Comparison of ENCODE assay signal across 8 cellular contexts in the genomic region with DNA sequence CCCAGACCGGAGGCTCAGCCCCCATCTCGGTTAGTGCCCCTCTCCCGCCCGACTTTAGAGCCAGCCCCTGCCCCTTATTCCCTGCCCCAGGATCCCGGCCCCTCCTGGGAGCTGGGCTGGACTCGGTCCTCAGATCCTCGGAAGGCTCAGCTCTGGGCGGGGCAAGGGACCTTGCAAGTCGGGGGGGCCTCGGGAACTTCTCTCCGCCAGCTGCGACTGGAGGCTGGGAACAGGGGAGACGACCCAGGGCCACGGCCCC. TPM values are rescaled to one million over a fixed set of nuclear protein-coding genes. Genes with fewer than 3 reads are reported as not detected.
DNase-seq lines count a peak whose midpoint lies in the region; ATAC-seq and TF ChIP-seq lines count a peak whose summit lies in the region.

No MANE protein-coding gene starts in this region.

- no peak for DNase-seq in CD8-positive, alpha-beta memory T cell
- DNase-seq in Peyer's patch = no peak
- DNase-seq in esophagus muscularis mucosa (ENCODE audit: extremely low spot score) = no peak
- DNase-seq in omental fat pad (ENCODE audit: low spot score) = no peak
- no peak for DNase-seq in OCI-M2 (lab: John Stamatoyannopoulos, UW; ENCODE audit: unreplicated experiment)
- no peak for DNase-seq in central memory CD4-positive, alpha-beta T cell
- no peak for DNase-seq in D341Med (ENCODE audit: low spot score)
- DNase-seq in stimulated activated CD4-positive, alpha-beta T cell treated with anti-CD3 and anti-CD28 coated beads, Interleukin-1b, Interleukin-23, amount 100 ng/mL, for 48 hours = no peak

- CTCF ChIA-PET in CD8-positive, alpha-beta memory T cell (lab: Charles Lee) = interaction anchor here (1.0 to 1.7 kb wide), 3 partner anchors 14 to 31 kb away, joined by 4 to 7 read pairs (median 6); a partner anchor contains a TSS

- H3K27ac Mint-ChIP-seq in CD8-positive, alpha-beta memory T cell = peak overlapping the region; percentile 74 to 97 (median 89)

- H3K36me3 Mint-ChIP-seq in CD8-positive, alpha-beta memory T cell = no peaks in the 10 kb centered on the region

- no peaks in the 10 kb centered on the region for H3K36me3 ChIP-seq in CD8-positive, alpha-beta memory T cell (ENCODE audit: insufficient read depth, low read length)
- H3K36me3 ChIP-seq in Peyer's patch (no peaks in the 10 kb centered on the region), esophagus muscularis mucosa (no peaks in the 10 kb centered on the region)

- peaks cover 0 to 2% of the 10 kb centered on the region in 2 donors for H3K27me3 Mint-ChIP-seq in CD8-positive, alpha-beta memory T cell

- no peaks in the 10 kb centered on the region for H3K9me3 ChIP-seq in CD8-positive, alpha-beta memory T cell (ENCODE audit: low read length)
- no peaks in the 10 kb centered on the region for H3K9me3 ChIP-seq in Peyer's patch
- no peaks in the 10 kb centered on the region for H3K9me3 ChIP-seq in esophagus muscularis mucosa

- no peaks in the 10 kb centered on the region for H3K9me3 Mint-ChIP-seq in CD8-positive, alpha-beta memory T cell

- peaks cover 43% of the 10 kb centered on the region for H3K4me1 ChIP-seq in CD8-positive, alpha-beta memory T cell (ENCODE audit: insufficient read depth, low read length)
- H3K4me1 ChIP-seq in Peyer's patch = peaks cover 0 to 55% (median 19%) of the 10 kb centered on the region in 4 donors
- H3K4me1 ChIP-seq in esophagus muscularis mucosa = peaks cover 56 to 66% (median 63%) of the 10 kb centered on the region in 4 donors

- ATAC-seq in omental fat pad (ENCODE audit: low FRiP score) = peak; percentile 3

- no peak for TF ChIP-seq CTCF in Peyer's patch (IDR thresholded peaks at IDR 0.05)
- no peak for TF ChIP-seq CTCF in esophagus muscularis mucosa (IDR thresholded peaks at IDR 0.05)
- TF ChIP-seq CTCF in omental fat pad (IDR thresholded peaks at IDR 0.05) = no peak

- H3K4me3 Mint-ChIP-seq in CD8-positive, alpha-beta memory T cell = peak overlapping the region; percentile 76 to 92 (median 82)

- intact Hi-C loops in esophagus muscularis mucosa (cut with DNase I) = no loop called here

- 7% methylated on average over 11 of the region's 14 CpGs for WGBS in esophagus muscularis mucosa

- H3K4me1 Mint-ChIP-seq in CD8-positive, alpha-beta memory T cell = peaks cover 24 to 51% (median 34%) of the 10 kb centered on the region in 3 donors

- no peaks in the 10 kb centered on the region for H3K27me3 ChIP-seq in CD8-positive, alpha-beta memory T cell (ENCODE audit: insufficient read depth, low read length, poor library complexity, severe bottlenecking)
- no peaks in the 10 kb centered on the region for H3K27me3 ChIP-seq in Peyer's patch
- H3K27me3 ChIP-seq in esophagus muscularis mucosa = no peaks in the 10 kb centered on the region

- TF ChIP-seq POLR2A in Peyer's patch (IDR thresholded peaks at IDR 0.05) (no peak), esophagus muscularis mucosa (IDR thresholded peaks at IDR 0.05; ENCODE audit: low read depth) (no peak)

- peak overlapping the region; percentile 61 for H3K27ac ChIP-seq in CD8-positive, alpha-beta memory T cell (ENCODE audit: low read depth, low read length)
- H3K27ac ChIP-seq in Peyer's patch (peak overlapping the region; percentile 73 to 95 (median 85)), esophagus muscularis mucosa (replicated peaks in 1 of 4) (peak overlapping the region; percentile 94 to 99 (median 99))

- POLR2A ChIA-PET in CD8-positive, alpha-beta memory T cell (lab: Charles Lee) = interaction anchor here (0.6 to 1.3 kb wide), 10 partner anchors 10 to 1854 kb away, joined by 3 to 9 read pairs (median 4); a partner anchor contains a TSS

- TF ChIP-seq EP300 in esophagus muscularis mucosa (IDR thresholded peaks at IDR 0.05) = no peak

- H3K4me3 ChIP-seq in CD8-positive, alpha-beta memory T cell (ENCODE audit: low read length) = peak overlapping the region; percentile 71
- H3K4me3 ChIP-seq in Peyer's patch = peak overlapping the region; percentile 42 to 68 (median 60)
- H3K4me3 ChIP-seq in esophagus muscularis mucosa = peak overlapping the region; percentile 69 to 79 (median 78)

RNA-seq across cellular contexts. Expression of a gene that starts 2.5 kb away (rescaled TPM):
- not detected for total RNA-seq in CD8-positive, alpha-beta memory T cell
- not detected for polyA plus RNA-seq in CD8-positive, alpha-beta memory T cell
- total RNA-seq in Peyer's patch (100 to 1,000 TPM in 3 of 4 donors, 10 to 100 TPM in 1; 86.6 to 605 (median 431) TPM), esophagus muscularis mucosa (100 to 1,000 TPM in 1 of 4 donors, 10 to 100 TPM in 3; 59.4 to 119 (median 84.8) TPM), omental fat pad (100 to 1,000 TPM; 504 to 829 (median 668) TPM)

RNA-seq across cellular contexts. Expression of a gene that starts 12.4 kb away (rescaled TPM):
- not detected for total RNA-seq in CD8-positive, alpha-beta memory T cell
- polyA plus RNA-seq in CD8-positive, alpha-beta memory T cell = not detected
- total RNA-seq in Peyer's patch (1 to 10 TPM in 2 of 4 donors, not detected in 2; 2.4 to 8.2 TPM), esophagus muscularis mucosa (10 to 100 TPM; 13.3 to 41.6 (median 30.6) TPM), omental fat pad (100 to 1,000 TPM in 3 of 4 donors, 10 to 100 TPM in 1; 70.9 to 252 (median 180) TPM)

RNA-seq across cellular contexts. Expression of a gene that starts 13.4 kb away (rescaled TPM):
- total RNA-seq in CD8-positive, alpha-beta memory T cell = not detected
- not detected for polyA plus RNA-seq in CD8-positive, alpha-beta memory T cell
- total RNA-seq in Peyer's patch = 10 to 100 TPM in 2 of 4 donors, 1 to 10 TPM in 2; 2.8 to 16.5 (median 12.6) TPM
- total RNA-seq in esophagus muscularis mucosa = 10 to 100 TPM; 24.9 to 85.9 (median 56.3) TPM
- 100 to 1,000 TPM in 1 of 4 donors, 10 to 100 TPM in 3; 29.3 to 148 (median 78.2) TPM for total RNA-seq in omental fat pad

RNA-seq across cellular contexts. Expression of a gene that starts 49.3 kb away (rescaled TPM):
- not detected for total RNA-seq in CD8-positive, alpha-beta memory T cell
- polyA plus RNA-seq in CD8-positive, alpha-beta memory T cell = not detected
- total RNA-seq in Peyer's patch (not detected), esophagus muscularis mucosa (not detected), omental fat pad (not detected)

Comparison
In these comparisons a context has a peak if more than half of its experiments do, and no peak if none do; other contexts are left out.
1. RNA of a gene that starts 2.5 kb away (total RNA-seq): 504 to 829 TPM in omental fat pad, 86.6 to 605 TPM in Peyer's patch and 59.4 to 119 TPM in esophagus muscularis mucosa; not detected in CD8-positive, alpha-beta memory T cell; every median in the first group is over 10 times any median in the second.
2. Peak in every context shown above with its lines, with median percentiles within 50 percentile points of each other: H3K27ac ChIP-seq and H3K4me3 ChIP-seq.